30 cellular contexts compared by ENCODE assay signal in the genomic region with DNA sequence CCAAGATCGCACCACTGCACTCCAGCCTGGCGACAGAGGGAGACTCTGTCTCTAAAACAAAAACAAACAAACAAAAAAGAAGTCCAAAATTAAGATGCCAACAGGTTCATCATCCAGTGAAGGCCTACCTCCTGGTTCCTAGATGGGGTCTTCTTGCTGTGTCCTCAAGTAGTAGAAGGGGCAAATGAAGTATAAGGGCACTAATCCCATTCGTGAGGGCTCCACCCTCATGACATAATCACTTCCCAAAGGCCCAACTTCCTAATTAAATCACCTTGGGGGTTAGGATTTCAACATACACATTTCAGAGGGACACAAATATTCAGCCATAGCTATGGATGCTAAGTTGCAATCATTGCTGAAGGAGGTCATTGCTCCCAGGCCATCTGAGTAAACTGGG.
"Had no signal": no experiment of that assay in that cellular context is flagged by ENCODE, and none has a peak within 500 bp of the region (broad histone marks: within the 10 kb centered on the region; RNA-seq: fewer than 3 reads in every experiment).

No MANE protein-coding gene starts in this region.

- H3K9ac ChIP-seq: neural progenitor cell, parathyroid adenoma had no signal

- H3K27ac Mint-ChIP-seq: natural killer cell; nephron; neural progenitor cell; progenitor cell of endocrine pancreas; stimulated activated memory B cell treated with anti-CD40 and anti-IgM and Interleukin-4, amounts not matched to agents 10 μg/mL and 1 μg/mL and 100 μg/mL, for 72 hours; stimulated activated naive CD8-positive, alpha-beta T cell treated with anti-CD3 and anti-CD28 coated beads, Interleukin-15, amount 100 ng/mL, for 72 hours; type B pancreatic cell had no signal

- H3K36me3 ChIP-seq: neural progenitor cell, ovary, spleen, suprapubic skin, tibial artery, transverse colon, upper lobe of right lung, uterus had no signal

- H2AFZ ChIP-seq: neural progenitor cell, parathyroid adenoma had no signal

- H3K27me3 ChIP-seq: neural progenitor cell, ovary, spleen, suprapubic skin, testis, tibial artery, transverse colon, upper lobe of right lung, uterus had no signal

- H3K27ac ChIP-seq: neural progenitor cell, ovary, parathyroid adenoma, psoas muscle, skin epidermis, spleen, suprapubic skin, testis, tibial artery, transverse colon, upper lobe of right lung, uterus had no signal

- H3K27me3 Mint-ChIP-seq: progenitor cell of endocrine pancreas; stimulated activated memory B cell treated with anti-CD40 and anti-IgM and Interleukin-4, amounts not matched to agents 10 μg/mL and 1 μg/mL and 100 μg/mL, for 72 hours; stimulated activated naive CD8-positive, alpha-beta T cell treated with anti-CD3 and anti-CD28 coated beads, Interleukin-15, amount 100 ng/mL, for 72 hours; type B pancreatic cell had no signal

- H3K4me2 ChIP-seq: neural progenitor cell, smooth muscle cell had no signal

- DNase-seq: natural killer cell; occipital lobe; ovary; psoas muscle; right cardiac atrium; stimulated activated CD4-positive, alpha-beta T cell treated with anti-CD3 and anti-CD28 coated beads, Interleukin-12 subunit alpha, Interleukin-12 subunit beta, amount 100 ng/mL, for 4 hours; stimulated activated CD4-positive, alpha-beta T cell treated with anti-CD3 and anti-CD28 coated beads, Interleukin-1b, Interleukin-23, amount 100 ng/mL, for 48 hours; stimulated activated CD4-positive, alpha-beta T cell treated with anti-CD3 and anti-CD28 coated beads, Interleukin-4, amount 100 ng/mL, for 1 hour; stimulated activated CD4-positive, alpha-beta T cell treated with anti-CD3 and anti-CD28 coated beads, Interleukin-4, amount 100 ng/mL, for 4 hours; stimulated activated CD8-positive, alpha-beta memory T cell treated with anti-CD3 and anti-CD28 coated beads, Interleukin-4, amount 100 ng/mL, for 48 hours; stimulated activated naive CD4-positive, alpha-beta T cell; stimulated activated naive CD8-positive, alpha-beta T cell treated with anti-CD3 and anti-CD28 coated beads, Interleukin-15, amount 100 ng/mL, for 72 hours; stimulated activated naive CD8-positive, alpha-beta T cell treated with anti-CD3 and anti-CD28 coated beads, Interleukin-15, Interleukin-2, amounts not matched to agents 100 U/mL and 50 U/mL, for 24 hours; substantia nigra; testis; transverse colon; upper lobe of right lung; uterus had no signal

- H3K79me2 ChIP-seq: parathyroid adenoma had no signal

- H3K4me1 Mint-ChIP-seq: natural killer cell; nephron; neural progenitor cell; stimulated activated memory B cell treated with anti-CD40 and anti-IgM and Interleukin-4, amounts not matched to agents 10 μg/mL and 1 μg/mL and 100 μg/mL, for 72 hours; stimulated activated naive CD8-positive, alpha-beta T cell treated with anti-CD3 and anti-CD28 coated beads, Interleukin-15, amount 100 ng/mL, for 72 hours had no signal

- H3K4me1 ChIP-seq: neural progenitor cell, parathyroid adenoma, psoas muscle, spleen, suprapubic skin, testis, tibial artery, transverse colon, upper lobe of right lung, uterus had no signal

- ATAC-seq: natural killer cell; psoas muscle; right cardiac atrium; sciatic nerve; stimulated activated memory B cell treated with anti-CD40 and anti-IgM and Interleukin-4, amounts not matched to agents 10 μg/mL and 1 μg/mL and 100 μg/mL, for 72 hours; stimulated activated naive CD8-positive, alpha-beta T cell treated with anti-CD3 and anti-CD28 coated beads, Interleukin-15, amount 100 ng/mL, for 72 hours; stimulated activated naive CD8-positive, alpha-beta T cell treated with anti-CD3 and anti-CD28 coated beads, Interleukin-15, Interleukin-2, amounts not matched to agents 100 U/mL and 50 U/mL, for 24 hours; upper lobe of right lung had no signal

- H3K36me3 Mint-ChIP-seq: natural killer cell, neural progenitor cell, type B pancreatic cell had no signal

- H3K9me3 Mint-ChIP-seq: natural killer cell, nephron, neural progenitor cell, type B pancreatic cell had no signal

- H3K4me3 Mint-ChIP-seq: natural killer cell; nephron; neural progenitor cell; stimulated activated memory B cell treated with anti-CD40 and anti-IgM and Interleukin-4, amounts not matched to agents 10 μg/mL and 1 μg/mL and 100 μg/mL, for 72 hours; stimulated activated naive CD8-positive, alpha-beta T cell treated with anti-CD3 and anti-CD28 coated beads, Interleukin-15, amount 100 ng/mL, for 72 hours; type B pancreatic cell had no signal

- H3K9me3 ChIP-seq: ovary, psoas muscle, testis, tibial artery, transverse colon, upper lobe of right lung, uterus had no signal

- H3K4me3 ChIP-seq: neural progenitor cell, ovary, psoas muscle, skin epidermis, smooth muscle cell, spleen, suprapubic skin, testis, tibial artery, transverse colon, upper lobe of right lung, uterus had no signal
